ENCODE assay signal across 8 cellular contexts in genomic region chr11:134033696-134034491, GRCh38. TPM values are rescaled to one million over a fixed set of nuclear protein-coding genes. Genes with fewer than 3 reads are reported as not detected.
DNase-seq lines count a peak whose midpoint lies in the region; ATAC-seq and TF ChIP-seq lines count a peak whose summit lies in the region.

No MANE protein-coding gene starts in this region.

- H3K23ac ChIP-seq in neuronal stem cell (ENCODE audit: low read depth, low read length, poor library complexity), result no peak overlapping the region

- H3K18ac ChIP-seq in neuronal stem cell (ENCODE audit: low read length), result peak overlapping the region; percentile 66

- H3K4me3 ChIP-seq in SJSA1 (no peak overlapping the region), neuronal stem cell (ENCODE audit: low read length in 2 of 2) (no peak overlapping the region), suprapubic skin (peak overlapping the region; percentile 28)

- TF ChIP-seq EP300 in suprapubic skin (IDR thresholded peaks at IDR 0.05), result no peak

- peaks cover 69% of the 10 kb centered on the region for H3K4me1 Mint-ChIP-seq in activated naive CD8-positive, alpha-beta T cell (ENCODE audit: low read depth)

- no peaks in the 10 kb centered on the region for H3K4me1 ChIP-seq in SJSA1 (replicated peaks)
- peaks cover 23 to 34% of the 10 kb centered on the region in 2 donors for H3K4me1 ChIP-seq in neuronal stem cell (ENCODE audit: control insufficient read depth in 2 of 2, insufficient read depth in 1 of 2, low read depth in 1 of 2, low read length in 2 of 2)
- H3K4me1 ChIP-seq in suprapubic skin, result peaks cover 59% of the 10 kb centered on the region

- H3K9ac ChIP-seq in neuronal stem cell (ENCODE audit: low read depth, low read length, poor library complexity), result no peak overlapping the region

- H4K91ac ChIP-seq in neuronal stem cell (ENCODE audit: low read depth, low read length, poor library complexity), result no peak overlapping the region

- H3K27me3 ChIP-seq in SJSA1 (replicated peaks) (no peaks in the 10 kb centered on the region), neuronal stem cell (ENCODE audit: control insufficient read depth in 3 of 3, insufficient read depth in 3 of 3, low read depth in 1 of 3, low read length in 3 of 3) (peaks cover 0 to 46% (median 0%) of the 10 kb centered on the region in 3 experiments), suprapubic skin (peaks cover 6% of the 10 kb centered on the region)

- peak overlapping the region; percentile 81 for H2AFZ ChIP-seq in neuronal stem cell (ENCODE audit: low read length)

- no peaks in the 10 kb centered on the region for H3K79me1 ChIP-seq in neuronal stem cell (ENCODE audit: low read depth, low read length)

- no peak overlapping the region for H2BK5ac ChIP-seq in neuronal stem cell (ENCODE audit: low read length)

- H3K9me3 Mint-ChIP-seq in activated naive CD8-positive, alpha-beta T cell (ENCODE audit: low read depth), result no peaks in the 10 kb centered on the region

- H4K8ac ChIP-seq in neuronal stem cell (ENCODE audit: low read depth, low read length), result no peak overlapping the region

- peak; percentile 30 for DNase-seq in CD1c-positive myeloid dendritic cell (ENCODE audit: extremely low spot score)
- peak; percentile 81 for DNase-seq in Kasumi-1 (lab: John Stamatoyannopoulos, UW)
- DNase-seq in SJSA1 (ENCODE audit: low read depth in 1 of 2, low spot score in 2 of 2), result peak; percentile 14 to 55
- DNase-seq in globus pallidus (ENCODE audit: low spot score), result peak; percentile 73
- peak; percentile 72 for DNase-seq in neuronal stem cell (ENCODE audit: low spot score)
- DNase-seq in suprapubic skin (ENCODE audit: low spot score in 2 of 2), result peak; percentile 84 to 88

- H2AK5ac ChIP-seq in neuronal stem cell (ENCODE audit: low read depth, low read length), result peak overlapping the region; percentile 63

- H3K14ac ChIP-seq in neuronal stem cell (ENCODE audit: low read length), result peak overlapping the region; percentile 26

- peak overlapping the region; percentile 41 for H3K27ac Mint-ChIP-seq in activated naive CD8-positive, alpha-beta T cell

- peak overlapping the region; percentile 18 for H2BK120ac ChIP-seq in neuronal stem cell (ENCODE audit: low read depth, low read length)

- H3K36me3 ChIP-seq in SJSA1, result no peaks in the 10 kb centered on the region
- no peaks in the 10 kb centered on the region for H3K36me3 ChIP-seq in neuronal stem cell (replicated peaks in 1 of 2; ENCODE audit: control insufficient read depth in 2 of 2, insufficient read depth in 2 of 2, low read length in 2 of 2)
- H3K36me3 ChIP-seq in suprapubic skin, result no peaks in the 10 kb centered on the region

- no peaks in the 10 kb centered on the region for H3K36me3 Mint-ChIP-seq in activated naive CD8-positive, alpha-beta T cell

- no peaks in the 10 kb centered on the region for H3K27me3 Mint-ChIP-seq in activated naive CD8-positive, alpha-beta T cell

- WGBS in neuronal stem cell (ENCODE audit: extremely low coverage in 2 of 2, insufficient read length in 2 of 2, insufficient replicate concordance in 1 of 2), 2 donors, result no CpG with 5 or more reads among the region's 17 CpGs
- 9% methylated on average over 17 of the region's 17 CpGs for WGBS in suprapubic skin

- H3K9me3 ChIP-seq in SJSA1 (replicated peaks), result no peaks in the 10 kb centered on the region
- no peaks in the 10 kb centered on the region for H3K9me3 ChIP-seq in neuronal stem cell (replicated peaks in 1 of 2; ENCODE audit: control insufficient read depth in 2 of 2, insufficient read depth in 1 of 2, low read depth in 1 of 2, low read length in 2 of 2)
- no peaks in the 10 kb centered on the region for H3K9me3 ChIP-seq in suprapubic skin

- TF ChIP-seq POLR2A in suprapubic skin (IDR thresholded peaks at IDR 0.05), result no peak

- no peak overlapping the region for H3K27ac ChIP-seq in SJSA1
- H3K27ac ChIP-seq in neuronal stem cell (replicated peaks; ENCODE audit: low read length), result no peak overlapping the region
- peak overlapping the region; percentile 68 for H3K27ac ChIP-seq in suprapubic skin

- peak overlapping the region; percentile 23 for H3K4me2 ChIP-seq in neuronal stem cell (ENCODE audit: insufficient read depth, low read length, poor library complexity, severe bottlenecking)

- H3K4me3 Mint-ChIP-seq in activated naive CD8-positive, alpha-beta T cell, result peak overlapping the region; percentile 60

- no peak for TF ChIP-seq CTCF in suprapubic skin (IDR thresholded peaks at IDR 0.05)

- H2BK15ac ChIP-seq in neuronal stem cell (ENCODE audit: low read length), result peak overlapping the region; percentile 22

- H3K4ac ChIP-seq in neuronal stem cell (ENCODE audit: low read length), result no peak overlapping the region

- no peak overlapping the region for H2BK12ac ChIP-seq in neuronal stem cell (ENCODE audit: low read length)

- peak; percentile 50 for ATAC-seq in GM21528 (IDR thresholded peaks at IDR 0.05; ENCODE audit: low FRiP score, unreplicated experiment)

RNA-seq across cellular contexts. Expression of gene JAM3, which starts 35.0 kb away (rescaled TPM):
- total RNA-seq in SJSA1 (2014; rRNA removed; shearing (Covaris generic)), result 1.7 and 2.4 TPM in 2 replicates
- 40.3 TPM for polyA plus RNA-seq in neuronal stem cell (2013, experiment 1 of 2)
- 41.3 TPM for polyA plus RNA-seq in neuronal stem cell (2013, experiment 2 of 2)
- total RNA-seq in suprapubic skin, result 10 to 100 TPM; 10.9 to 14.7 (median 12.1) TPM

Comparison
In these comparisons a context has a peak if more than half of its experiments do, and no peak if none do; other contexts are left out.
1. DNase-seq: peak in every context shown above with its lines; median percentile 86 in suprapubic skin; 81 in Kasumi-1; 73 in globus pallidus; 72 in neuronal stem cell; 34 in SJSA1; 30 in CD1c-positive myeloid dendritic cell.